In the genomic region with DNA sequence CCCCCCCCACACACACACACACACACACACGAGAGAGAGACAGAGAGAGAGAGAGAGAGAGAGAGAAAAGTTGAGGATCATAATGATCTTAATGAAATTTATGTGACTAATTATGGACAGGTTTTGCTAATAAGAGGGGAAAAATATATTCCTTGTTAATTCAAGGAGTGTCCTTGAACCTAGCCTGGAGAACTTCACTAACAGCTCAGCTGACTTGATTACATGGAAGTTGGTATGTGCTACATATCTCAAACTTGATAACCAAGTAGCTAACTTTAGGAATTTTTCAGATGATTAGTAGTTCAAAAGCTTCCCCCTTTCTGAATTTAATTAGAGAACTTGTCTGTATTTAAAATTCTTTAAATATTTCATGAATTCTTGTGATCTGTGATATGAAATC, we compare ENCODE assay signal across 28 cellular contexts.
"Had no signal": no experiment of that assay in that cellular context is flagged by ENCODE, and none has a peak within 500 bp of the region (broad histone marks: within the 10 kb centered on the region; RNA-seq: fewer than 3 reads in every experiment).

No MANE protein-coding gene starts in this region.

- H3K27me3 ChIP-seq: brain microvascular endothelial cell, colonic mucosa, esophagus squamous epithelium, gastroesophageal sphincter, heart right ventricle had no signal

- H3K27me3 Mint-ChIP-seq: activated B cell treated with CpG ODN at 0.5 μM for 24 hours; activated CD4-positive, alpha-beta memory T cell treated with anti-CD3 and anti-CD28 coated beads, Interleukin-2, amount 10 ng/mL, durations not matched to agents 7 days and 5 days; activated CD4-positive, alpha-beta T cell treated with anti-CD3 and anti-CD28 coated beads, Interleukin-2, amount 10 ng/mL, durations not matched to agents 24 days and 14 days; activated naive CD8-positive, alpha-beta T cell; activated T-helper 17 cell treated with anti-CD3 and anti-CD28 coated beads, Interleukin-2, amount 50 U/mL, for 72 hours; T-helper 17 cell had no signal

- H3K9me3 ChIP-seq: colonic mucosa, esophagus squamous epithelium, gastroesophageal sphincter, heart right ventricle had no signal

- H3K4me1 ChIP-seq: colonic mucosa, esophagus squamous epithelium, gastroesophageal sphincter had no signal

- H3K27ac Mint-ChIP-seq: activated B cell treated with CpG ODN at 0.5 μM for 24 hours; activated CD4-positive, alpha-beta memory T cell treated with anti-CD3 and anti-CD28 coated beads, Interleukin-2, amount 10 ng/mL, durations not matched to agents 7 days and 5 days; activated CD4-positive, alpha-beta T cell treated with anti-CD3 and anti-CD28 coated beads, Interleukin-2, amount 10 ng/mL, durations not matched to agents 24 days and 14 days; activated naive CD8-positive, alpha-beta T cell; activated T-helper 17 cell treated with anti-CD3 and anti-CD28 coated beads, Interleukin-2, amount 50 U/mL, for 72 hours; T-helper 17 cell had no signal

- H3K4me3 Mint-ChIP-seq: activated B cell treated with CpG ODN at 0.5 μM for 24 hours; activated CD4-positive, alpha-beta memory T cell treated with anti-CD3 and anti-CD28 coated beads, Interleukin-2, amount 10 ng/mL, durations not matched to agents 7 days and 5 days; activated CD4-positive, alpha-beta T cell treated with anti-CD3 and anti-CD28 coated beads, Interleukin-2, amount 10 ng/mL, durations not matched to agents 24 days and 14 days; activated naive CD8-positive, alpha-beta T cell; activated T-cell treated with anti-CD3 and anti-CD28 coated beads, Interleukin-2, amount 50 U/mL, for 4 hours; activated T-helper 17 cell treated with anti-CD3 and anti-CD28 coated beads, Interleukin-2, amount 50 U/mL, for 72 hours; T-helper 17 cell; T-helper 2 cell treated with Interferon-gamma antibody and Interleukin-4, amounts not matched to agents 5 μg/mL and 100 μg/mL, for 36 hours had no signal

- H3K4me3 ChIP-seq: colonic mucosa, esophagus squamous epithelium, gastroesophageal sphincter, heart right ventricle had no signal

- DNase-seq: activated B cell treated with CpG ODN at 0.5 μM for 24 hours; activated CD4-positive, alpha-beta memory T cell treated with anti-CD3 and anti-CD28 coated beads, Interleukin-2, amount 10 ng/mL, durations not matched to agents 7 days and 5 days; activated CD4-positive, alpha-beta T cell treated with anti-CD3 and anti-CD28 coated beads, Interleukin-2, amount 10 ng/mL, durations not matched to agents 24 days and 14 days; activated effector memory CD4-positive, alpha-beta T cell treated with Interleukin-2 at 50 U/mL for 16 hours; activated gamma-delta T cell treated with Interleukin-2 at 50 U/mL for 16 hours; activated naive CD4-positive, alpha-beta T cell treated with anti-CD3 and anti-CD28 coated beads, Interleukin-2, amount 50 U/mL, for 16 hours; activated naive CD4-positive, alpha-beta T cell treated with Interleukin-2 at 50 U/mL for 16 hours; activated T-cell treated with anti-CD3 and anti-CD28 coated beads, Interleukin-2, amount 50 U/mL, for 4 hours; amniotic stem cell; anterior cingulate cortex; brain microvascular endothelial cell; central memory CD4-positive, alpha-beta T cell; cerebellar nuclear complex; colonic mucosa; effector CD8-positive, alpha-beta T cell; esophagus squamous epithelium; foreskin melanocyte; heart right ventricle; T-helper 1 cell; T-helper 17 cell; T1000; WERI-Rb-1 had no signal

- H3K27ac ChIP-seq: brain microvascular endothelial cell, colonic mucosa, epithelial cell of prostate, esophagus squamous epithelium, gastroesophageal sphincter, WERI-Rb-1 had no signal

- ATAC-seq: activated CD4-positive, CD25-positive, alpha-beta regulatory T cell treated with anti-CD3 and anti-CD28 coated beads, Interleukin-2, amount 50 U/mL, for 24 hours; activated T-cell treated with anti-CD3 and anti-CD28 coated beads, Interleukin-2, amount 50 U/mL, for 4 hours; activated T-helper 17 cell treated with anti-CD3 and anti-CD28 coated beads, Interleukin-2, amount 50 U/mL, for 72 hours; gastroesophageal sphincter; T-helper 17 cell had no signal

- H3K9me3 Mint-ChIP-seq: activated B cell treated with CpG ODN at 0.5 μM for 24 hours; activated CD4-positive, alpha-beta memory T cell treated with anti-CD3 and anti-CD28 coated beads, Interleukin-2, amount 10 ng/mL, durations not matched to agents 7 days and 5 days; activated CD4-positive, alpha-beta T cell treated with anti-CD3 and anti-CD28 coated beads, Interleukin-2, amount 10 ng/mL, durations not matched to agents 24 days and 14 days; activated T-cell treated with anti-CD3 and anti-CD28 coated beads, Interleukin-2, amount 50 U/mL, for 4 hours; activated T-helper 17 cell treated with anti-CD3 and anti-CD28 coated beads, Interleukin-2, amount 50 U/mL, for 72 hours; T-helper 2 cell treated with Interferon-gamma antibody and Interleukin-4, amounts not matched to agents 5 μg/mL and 100 μg/mL, for 36 hours had no signal

- H3K4me1 Mint-ChIP-seq: activated B cell treated with CpG ODN at 0.5 μM for 24 hours had no signal
